In genomic region chr3:71854096-71854495, GRCh38 we compare ENCODE assay signal across 30 cellular contexts.
"Had no signal": no experiment of that assay in that cellular context is flagged by ENCODE, and none has a peak within 500 bp of the region (broad histone marks: within the 10 kb centered on the region; RNA-seq: fewer than 3 reads in every experiment).

No MANE protein-coding gene starts in this region.

- H3K4me1 Mint-ChIP-seq: naive B cell had no signal

- H3K4me3 Mint-ChIP-seq: effector memory CD8-positive, alpha-beta T cell; mesothelial cell of epicardium; naive B cell; natural killer cell treated with Interleukin-12 subunit alpha and Interleukin-12 subunit beta and Interleukin-15 and Interleukin-18, amount 100 ng/mL, for 72 hours; neural crest cell; stimulated activated naive CD8-positive, alpha-beta T cell treated with anti-CD3 and anti-CD28 coated beads, Interleukin-15, amount 100 ng/mL, for 72 hours had no signal

- H3K4me3 ChIP-seq: gastrocnemius medialis, left lung, mucosa of descending colon, ovary, psoas muscle, smooth muscle cell, suprapubic skin, transverse colon, vagina had no signal

- ATAC-seq: effector memory CD8-positive, alpha-beta T cell; gastrocnemius medialis; left lung; mucosa of descending colon; natural killer cell treated with Interleukin-12 subunit alpha and Interleukin-12 subunit beta and Interleukin-15 and Interleukin-18, amount 100 ng/mL, for 72 hours; psoas muscle; right cardiac atrium; stimulated activated naive CD8-positive, alpha-beta T cell treated with anti-CD3 and anti-CD28 coated beads, Interleukin-15, amount 100 ng/mL, for 72 hours had no signal

- H3K36me3 Mint-ChIP-seq: mesothelial cell of epicardium; naive B cell; natural killer cell treated with Interleukin-12 subunit alpha and Interleukin-12 subunit beta and Interleukin-15 and Interleukin-18, amount 100 ng/mL, for 72 hours had no signal

- H3K27me3 ChIP-seq: gastrocnemius medialis, ovary, suprapubic skin, vagina had no signal

- H3K27me3 Mint-ChIP-seq: stimulated activated naive CD8-positive, alpha-beta T cell treated with anti-CD3 and anti-CD28 coated beads, Interleukin-15, amount 100 ng/mL, for 72 hours had no signal

- H3K4me2 ChIP-seq: smooth muscle cell had no signal

- H3K9me3 ChIP-seq: gastrocnemius medialis, left lung, mucosa of descending colon, ovary, psoas muscle, suprapubic skin, transverse colon, vagina had no signal

- H3K36me3 ChIP-seq: gastrocnemius medialis, left lung, ovary, suprapubic skin, transverse colon, vagina had no signal

- DNase-seq: cortex of kidney; effector memory CD8-positive, alpha-beta T cell; erythroblast; foreskin fibroblast; gastrocnemius medialis; head of caudate nucleus; kidney; left lung; mesenchymal stem cell; mucosa of descending colon; naive B cell; occipital lobe; ovary; posterior cingulate gyrus; psoas muscle; right cardiac atrium; stimulated activated CD4-positive, alpha-beta T cell treated with anti-CD3 and anti-CD28 coated beads, Interleukin-12 subunit alpha, Interleukin-12 subunit beta, amount 100 ng/mL, for 4 hours; stimulated activated CD4-positive, alpha-beta T cell treated with anti-CD3 and anti-CD28 coated beads, Interleukin-1b, Interleukin-23, amount 100 ng/mL, for 48 hours; stimulated activated CD4-positive, alpha-beta T cell treated with anti-CD3 and anti-CD28 coated beads, Interleukin-4, amount 100 ng/mL, for 1 hour; stimulated activated CD8-positive, alpha-beta memory T cell treated with anti-CD3 and anti-CD28 coated beads, Interleukin-4, amount 100 ng/mL, for 48 hours; stimulated activated naive CD4-positive, alpha-beta T cell; stimulated activated naive CD8-positive, alpha-beta T cell treated with anti-CD3 and anti-CD28 coated beads, Interleukin-15, amount 100 ng/mL, for 72 hours; transverse colon had no signal

- H3K27ac ChIP-seq: gastrocnemius medialis, left lung, ovary, psoas muscle, suprapubic skin, transverse colon, vagina had no signal

- H3K27ac Mint-ChIP-seq: effector memory CD8-positive, alpha-beta T cell; mesothelial cell of epicardium; natural killer cell treated with Interleukin-12 subunit alpha and Interleukin-12 subunit beta and Interleukin-15 and Interleukin-18, amount 100 ng/mL, for 72 hours had no signal

- H3K4me1 ChIP-seq: gastrocnemius medialis, psoas muscle, transverse colon, vagina had no signal

- H3K9me3 Mint-ChIP-seq: effector memory CD8-positive, alpha-beta T cell; natural killer cell treated with Interleukin-12 subunit alpha and Interleukin-12 subunit beta and Interleukin-15 and Interleukin-18, amount 100 ng/mL, for 72 hours; stimulated activated naive CD8-positive, alpha-beta T cell treated with anti-CD3 and anti-CD28 coated beads, Interleukin-15, amount 100 ng/mL, for 72 hours had no signal

- FAIRE-seq: endometrium, kidney had no signal
